ENCODE assay signal across 8 cellular contexts in the genomic region with DNA sequence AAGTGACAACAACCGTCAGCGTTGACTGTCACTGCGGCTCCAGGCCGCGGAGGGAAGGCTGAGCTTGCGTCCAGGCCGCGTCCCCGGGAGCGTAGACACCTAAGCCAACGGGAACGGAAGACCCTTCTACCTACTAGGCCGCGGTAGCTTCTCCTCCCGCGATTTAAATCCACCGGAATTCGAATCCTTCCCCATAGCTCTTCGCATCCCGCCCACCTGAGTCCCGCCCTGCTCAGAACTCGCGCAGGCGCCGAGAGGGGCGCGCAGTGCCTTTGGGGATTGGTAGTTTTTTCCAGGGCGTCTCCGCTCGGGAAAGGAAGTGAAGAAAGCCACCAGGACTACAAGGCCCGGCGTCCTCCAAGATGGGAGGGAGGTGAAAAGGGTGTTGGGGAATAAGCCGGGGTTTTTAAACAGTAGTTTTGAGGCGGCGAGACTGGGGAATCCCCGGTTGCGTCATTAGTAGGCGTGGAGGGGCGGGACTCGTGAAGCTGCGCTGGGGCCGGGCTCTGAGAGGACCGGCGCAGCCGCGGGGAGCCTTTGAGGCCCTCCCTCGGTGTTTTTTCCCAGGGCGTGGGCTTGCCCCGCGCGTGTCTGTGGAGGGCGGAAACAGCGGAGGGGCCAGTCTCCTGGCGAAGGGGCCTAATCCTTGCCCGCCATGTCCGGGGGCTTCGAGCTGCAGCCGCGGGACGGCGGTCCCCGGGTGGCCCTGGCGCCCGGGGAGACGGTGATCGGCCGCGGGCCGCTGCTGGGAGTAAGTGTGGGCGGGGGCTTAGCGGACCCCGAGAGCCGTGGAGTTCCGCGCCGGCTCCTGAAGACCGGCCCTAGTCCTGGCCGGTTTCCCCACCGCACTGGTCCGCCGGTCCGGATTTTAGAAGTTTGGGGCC. TPM values are rescaled to one million over a fixed set of nuclear protein-coding genes. Genes with fewer than 3 reads are reported as not detected.
DNase-seq lines count a peak whose midpoint lies in the region; ATAC-seq and TF ChIP-seq lines count a peak whose summit lies in the region.

A gene with protein sequence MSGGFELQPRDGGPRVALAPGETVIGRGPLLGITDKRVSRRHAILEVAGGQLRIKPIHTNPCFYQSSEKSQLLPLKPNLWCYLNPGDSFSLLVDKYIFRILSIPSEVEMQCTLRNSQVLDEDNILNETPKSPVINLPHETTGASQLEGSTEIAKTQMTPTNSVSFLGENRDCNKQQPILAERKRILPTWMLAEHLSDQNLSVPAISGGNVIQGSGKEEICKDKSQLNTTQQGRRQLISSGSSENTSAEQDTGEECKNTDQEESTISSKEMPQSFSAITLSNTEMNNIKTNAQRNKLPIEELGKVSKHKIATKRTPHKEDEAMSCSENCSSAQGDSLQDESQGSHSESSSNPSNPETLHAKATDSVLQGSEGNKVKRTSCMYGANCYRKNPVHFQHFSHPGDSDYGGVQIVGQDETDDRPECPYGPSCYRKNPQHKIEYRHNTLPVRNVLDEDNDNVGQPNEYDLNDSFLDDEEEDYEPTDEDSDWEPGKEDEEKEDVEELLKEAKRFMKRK (plus strand): TSS at position 509 of the 884 bp plus-strand sequence. CDS start 147 bp downstream, at position 656.
A gene with protein sequence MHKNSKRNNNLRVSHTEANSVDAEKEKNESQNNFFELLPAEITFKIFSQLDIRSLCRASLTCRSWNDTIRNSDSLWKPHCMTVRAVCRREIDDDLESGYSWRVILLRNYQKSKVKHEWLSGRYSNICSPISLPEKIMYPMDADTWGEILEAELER (minus strand): TSS at position 218 of the 884 bp plus-strand sequence. CDS start 2,149 bp downstream, outside the sequence.

- H3K4me1 Mint-ChIP-seq in T-helper 1 cell treated with Interleukin-12 subunit alpha and Interleukin-12 subunit beta and Interleukin-4 antibody, amounts not matched to agents 30 μg/mL and 1 μg/mL, for 36 hours (ENCODE audit: low read depth): peaks cover 40% of the 10 kb centered on the region

- intact Hi-C loops in left cardiac atrium (cut with DNase I): loop anchor here in 1 of 2 donors (10.0 kb wide), 2 partner anchors 247 to 457 kb away; no protein-coding TSS in a partner anchor
- intact Hi-C loops in posterior cingulate gyrus (cut with DNase I): loop anchor here (10.0 kb wide), 1 partner anchor 457 kb away; no protein-coding TSS in a partner anchor

- DNase-seq in NCI-H1694 (lab: John Stamatoyannopoulos, UW) (peak; percentile 99), amygdala (lab: John Stamatoyannopoulos, UW) (peak; percentile 68 to 99 (median 97)), left cardiac atrium (peak; percentile 98), posterior cingulate gyrus (peak; percentile 94 to 100 (median 96)), upper lobe of left lung (peak; percentile 98)

- H3K4me3 ChIP-seq in upper lobe of left lung: peak within 1 kb of the TSS; percentile 61 to 83 (median 71)

- no peak for TF ChIP-seq CTCF in upper lobe of left lung (IDR thresholded peaks at IDR 0.05)

- no peaks in the 10 kb centered on the region for H3K9me3 ChIP-seq in upper lobe of left lung

- peak within 1 kb of the TSS; percentile 93 for H3K27ac Mint-ChIP-seq in T-helper 1 cell treated with Interleukin-12 subunit alpha and Interleukin-12 subunit beta and Interleukin-4 antibody, amounts not matched to agents 30 μg/mL and 1 μg/mL, for 36 hours

- 0% methylated on average over 46 to 77 of the region's 82 CpGs for WGBS in upper lobe of left lung, 2 donors

- peaks cover 10 to 20% (median 17%) of the 10 kb centered on the region in 4 donors for H3K4me1 ChIP-seq in upper lobe of left lung

- no peaks in the 10 kb centered on the region for H3K9me3 Mint-ChIP-seq in T-helper 1 cell treated with Interleukin-12 subunit alpha and Interleukin-12 subunit beta and Interleukin-4 antibody, amounts not matched to agents 30 μg/mL and 1 μg/mL, for 36 hours

- H3K36me3 ChIP-seq in upper lobe of left lung: no peaks in the 10 kb centered on the region

- peak; percentile 92 for ATAC-seq in GM18498 (IDR thresholded peaks at IDR 0.05; ENCODE audit: unreplicated experiment)
- ATAC-seq in HG02885 (IDR thresholded peaks at IDR 0.05; ENCODE audit: poor library complexity, unreplicated experiment): peak; percentile 93
- peak; percentile 98 to 99 for ATAC-seq in left cardiac atrium
- ATAC-seq in upper lobe of left lung (ENCODE audit: low FRiP score in 2 of 2): peak; percentile 98 to 99

- H3K27ac ChIP-seq in upper lobe of left lung: peak within 1 kb of the TSS; percentile 82 to 94 (median 88)

- TF ChIP-seq EP300 in upper lobe of left lung (IDR thresholded peaks at IDR 0.05): no peak

- peak in 3 of 4 donors; percentile 29 to 77 (median 71) for TF ChIP-seq POLR2A in upper lobe of left lung (IDR thresholded peaks at IDR 0.05)

- H3K27me3 Mint-ChIP-seq in T-helper 1 cell treated with Interleukin-12 subunit alpha and Interleukin-12 subunit beta and Interleukin-4 antibody, amounts not matched to agents 30 μg/mL and 1 μg/mL, for 36 hours (ENCODE audit: low read depth): peaks cover 8% of the 10 kb centered on the region

- peaks cover 5% of the 10 kb centered on the region for H3K36me3 Mint-ChIP-seq in T-helper 1 cell treated with Interleukin-12 subunit alpha and Interleukin-12 subunit beta and Interleukin-4 antibody, amounts not matched to agents 30 μg/mL and 1 μg/mL, for 36 hours (ENCODE audit: low read depth)

- H3K4me3 Mint-ChIP-seq in T-helper 1 cell treated with Interleukin-12 subunit alpha and Interleukin-12 subunit beta and Interleukin-4 antibody, amounts not matched to agents 30 μg/mL and 1 μg/mL, for 36 hours: peak within 1 kb of the TSS; percentile 92

- H3K27me3 ChIP-seq in upper lobe of left lung: no peaks in the 10 kb centered on the region

RNA-seq across cellular contexts. Expression of the first gene that starts in this region (rescaled TPM):
- 1 to 10 TPM; 4.6 to 5.5 TPM for total RNA-seq in left cardiac atrium
- total RNA-seq in upper lobe of left lung: 1 to 10 TPM; 3.7 to 5.5 (median 4.7) TPM

RNA-seq across cellular contexts. Expression of the second gene that starts in this region (rescaled TPM):
- total RNA-seq in left cardiac atrium: 1 to 10 TPM in 1 of 2 donors, under 1 TPM in 1; 0.60 to 1.4 TPM
- 1 to 10 TPM in 5 of 6 donors, under 1 TPM in 1; 0.46 to 3.1 (median 1.5) TPM for total RNA-seq in upper lobe of left lung

Comparison
In these comparisons a context has a peak if more than half of its experiments do, and no peak if none do; other contexts are left out.
1. Peak in every context shown above with its lines: DNase-seq, ATAC-seq, H3K4me3 ChIP-seq and H3K27ac ChIP-seq.